In genomic region chrX:50093627-50094026, GRCh38 we compare ENCODE assay signal across 17 cellular contexts.
DNase-seq lines count a peak whose midpoint lies in the region; ATAC-seq, FAIRE-seq and TF ChIP-seq lines count a peak whose summit lies in the region.
"Had no signal": no experiment of that assay in that cellular context is flagged by ENCODE, and none has a peak within 500 bp of the region (broad histone marks: within the 10 kb centered on the region; RNA-seq: fewer than 3 reads in every experiment).

No MANE protein-coding gene starts in this region.

- no peak for DNase-seq in Calu3
- DNase-seq in RCC 7860 (ENCODE audit: low spot score), result peak; percentile 15
- DNase-seq in left lobe of liver (ENCODE audit: low spot score), result peak; percentile 45
- no peak for DNase-seq in NCI-H2196 (lab: John Stamatoyannopoulos, UW; ENCODE audit: unreplicated experiment)
- DNase-seq in HEK293T (ENCODE audit: extremely low spot score), result no peak
- no peak for DNase-seq in activated naive CD8-positive, alpha-beta T cell treated with anti-CD3 and anti-CD28 coated beads, Interleukin-2, amount 50 U/mL, for 24 hours
- no peak for DNase-seq in chondrocyte (ENCODE audit: low spot score)
- DNase-seq: BE2C; CD4-positive, alpha-beta memory T cell; COR-L47; DMS79; GOT3; H9; IMR-90; KBM-7 had no signal

- peak; percentile 67 for FAIRE-seq in RCC 7860 (lab: Jason Lieb, UNC)
- FAIRE-seq: GM12878 had no signal

- no peaks in the 10 kb centered on the region for H3K9me3 Mint-ChIP-seq in Calu3 (ENCODE audit: low read depth, unreplicated experiment)
- no peaks in the 10 kb centered on the region for H3K9me3 Mint-ChIP-seq in nephron
- H3K9me3 Mint-ChIP-seq in activated naive CD8-positive, alpha-beta T cell treated with anti-CD3 and anti-CD28 coated beads, Interleukin-2, amount 50 U/mL, for 24 hours, result no peaks in the 10 kb centered on the region
- H3K9me3 Mint-ChIP-seq in chondrocyte (ENCODE audit: low read depth), result no peaks in the 10 kb centered on the region
- H3K9me3 Mint-ChIP-seq: CD4-positive, alpha-beta memory T cell had no signal

- no TSS peak for BruUV-seq in Calu3 (replicated peaks; lab: Mats Ljungman, UMichigan)

- H3K27ac Mint-ChIP-seq in Calu3 (ENCODE audit: unreplicated experiment) (peak overlapping the region; percentile 23), nephron (peak overlapping the region; percentile 53 to 85 (median 81)), chondrocyte (ENCODE audit: unreplicated experiment) (no peak overlapping the region)
- no peak overlapping the region for H3K27ac Mint-ChIP-seq in activated naive CD8-positive, alpha-beta T cell treated with anti-CD3 and anti-CD28 coated beads, Interleukin-2, amount 50 U/mL, for 24 hours
- H3K27ac Mint-ChIP-seq: CD4-positive, alpha-beta memory T cell; H9 had no signal

- POLR2A ChIA-PET in HEK293T (lab: Yijun Ruan, JAX), result no interaction called here

- CTCF ChIA-PET in Calu3 (lab: Charles Lee) (no interaction called here), HEK293T (lab: Yijun Ruan, JAX) (no interaction called here)

- no peaks in the 10 kb centered on the region for H3K27me3 Mint-ChIP-seq in Calu3 (ENCODE audit: unreplicated experiment)
- H3K27me3 Mint-ChIP-seq in nephron (ENCODE audit: low read depth), result no peaks in the 10 kb centered on the region
- H3K27me3 Mint-ChIP-seq in activated naive CD8-positive, alpha-beta T cell treated with anti-CD3 and anti-CD28 coated beads, Interleukin-2, amount 50 U/mL, for 24 hours, result no peaks in the 10 kb centered on the region
- no peaks in the 10 kb centered on the region for H3K27me3 Mint-ChIP-seq in chondrocyte (ENCODE audit: low read depth)
- H3K27me3 Mint-ChIP-seq: CD4-positive, alpha-beta memory T cell had no signal

- peak; percentile 91 for ATAC-seq in left lobe of liver
- no peak for ATAC-seq in activated naive CD8-positive, alpha-beta T cell treated with anti-CD3 and anti-CD28 coated beads, Interleukin-2, amount 50 U/mL, for 24 hours
- ATAC-seq: GM12878 had no signal

- TF ChIP-seq CTCF in Calu3 (IDR thresholded peaks at IDR 0.05; ENCODE audit: unreplicated experiment) (no peak), nephron (IDR thresholded peaks at IDR 0.05; ENCODE audit: unreplicated experiment in 3 of 3) (no peak), chondrocyte (IDR thresholded peaks at IDR 0.05) (no peak)

- H3K4me3 Mint-ChIP-seq in Calu3 (ENCODE audit: low read depth, unreplicated experiment) (no peak overlapping the region), nephron (no peak overlapping the region), chondrocyte (ENCODE audit: unreplicated experiment) (no peak overlapping the region)
- no peak overlapping the region for H3K4me3 Mint-ChIP-seq in activated naive CD8-positive, alpha-beta T cell treated with anti-CD3 and anti-CD28 coated beads, Interleukin-2, amount 50 U/mL, for 24 hours
- H3K4me3 Mint-ChIP-seq: CD4-positive, alpha-beta memory T cell; H9 had no signal

- H3K36me3 Mint-ChIP-seq in Calu3 (ENCODE audit: insufficient read depth, unreplicated experiment) (no peaks in the 10 kb centered on the region), nephron (ENCODE audit: low read depth) (peaks cover 37% of the 10 kb centered on the region), chondrocyte (ENCODE audit: low read depth) (peaks cover 6% of the 10 kb centered on the region)
- H3K36me3 Mint-ChIP-seq in activated naive CD8-positive, alpha-beta T cell treated with anti-CD3 and anti-CD28 coated beads, Interleukin-2, amount 50 U/mL, for 24 hours (ENCODE audit: low read depth), result peaks cover 4% of the 10 kb centered on the region

- intact Hi-C loops in Calu3 (cut with micrococcal nuclease; ENCODE audit: unreplicated experiment), result no loop called here

- H3K4me1 Mint-ChIP-seq in Calu3 (ENCODE audit: low read depth, unreplicated experiment), result peaks cover 9% of the 10 kb centered on the region
- H3K4me1 Mint-ChIP-seq in nephron, result peaks cover 11% of the 10 kb centered on the region
- no peaks in the 10 kb centered on the region for H3K4me1 Mint-ChIP-seq in activated naive CD8-positive, alpha-beta T cell treated with anti-CD3 and anti-CD28 coated beads, Interleukin-2, amount 50 U/mL, for 24 hours
- no peaks in the 10 kb centered on the region for H3K4me1 Mint-ChIP-seq in chondrocyte (ENCODE audit: low read depth)
- H3K4me1 Mint-ChIP-seq: CD4-positive, alpha-beta memory T cell had no signal

TF ChIP-seq in HEK293T, 16 proteins besides CTCF, POLR2A, EP300 and RAD21:
- TF ChIP-seq FOXK2 (IDR thresholded peaks at IDR 0.05) (no peak), PKNOX1 (IDR thresholded peaks at IDR 0.05) (no peak), HDGF (IDR thresholded peaks at IDR 0.05; ENCODE audit: borderline replicate concordance) (no peak), TARDBP (IDR thresholded peaks at IDR 0.05) (no peak), BHLHE40 (IDR thresholded peaks at IDR 0.05; ENCODE audit: borderline replicate concordance) (no peak), L3MBTL2 (conservative IDR thresholded peaks at IDR 0.05) (no peak), ELF4 (IDR thresholded peaks at IDR 0.05) (no peak), ARNT (IDR thresholded peaks at IDR 0.05) (no peak), SUZ12 (IDR thresholded peaks at IDR 0.05) (no peak), CTBP1 (IDR thresholded peaks at IDR 0.05; ENCODE audit: borderline replicate concordance) (no peak), NFRKB (IDR thresholded peaks at IDR 0.05) (no peak), FOXA1 (IDR thresholded peaks at IDR 0.05) (no peak)

Comparison
In these comparisons a context has a peak if more than half of its experiments do, and no peak if none do; other contexts are left out.
1. DNase-seq: peak in RCC 7860 (single experiment) and left lobe of liver (single experiment); none in Calu3 (single experiment), NCI-H2196 (single experiment), HEK293T (single experiment), activated naive CD8-positive, alpha-beta T cell treated with anti-CD3 and anti-CD28 coated beads, Interleukin-2, amount 50 U/mL, for 24 hours (single experiment) and chondrocyte (single experiment).
2. H3K27ac Mint-ChIP-seq: peak in Calu3 (single experiment) and nephron (3 of 3); none in activated naive CD8-positive, alpha-beta T cell treated with anti-CD3 and anti-CD28 coated beads, Interleukin-2, amount 50 U/mL, for 24 hours (single experiment) and chondrocyte (single experiment).